Comparison of ENCODE assay signal across 1 cellular context in the genomic region with DNA sequence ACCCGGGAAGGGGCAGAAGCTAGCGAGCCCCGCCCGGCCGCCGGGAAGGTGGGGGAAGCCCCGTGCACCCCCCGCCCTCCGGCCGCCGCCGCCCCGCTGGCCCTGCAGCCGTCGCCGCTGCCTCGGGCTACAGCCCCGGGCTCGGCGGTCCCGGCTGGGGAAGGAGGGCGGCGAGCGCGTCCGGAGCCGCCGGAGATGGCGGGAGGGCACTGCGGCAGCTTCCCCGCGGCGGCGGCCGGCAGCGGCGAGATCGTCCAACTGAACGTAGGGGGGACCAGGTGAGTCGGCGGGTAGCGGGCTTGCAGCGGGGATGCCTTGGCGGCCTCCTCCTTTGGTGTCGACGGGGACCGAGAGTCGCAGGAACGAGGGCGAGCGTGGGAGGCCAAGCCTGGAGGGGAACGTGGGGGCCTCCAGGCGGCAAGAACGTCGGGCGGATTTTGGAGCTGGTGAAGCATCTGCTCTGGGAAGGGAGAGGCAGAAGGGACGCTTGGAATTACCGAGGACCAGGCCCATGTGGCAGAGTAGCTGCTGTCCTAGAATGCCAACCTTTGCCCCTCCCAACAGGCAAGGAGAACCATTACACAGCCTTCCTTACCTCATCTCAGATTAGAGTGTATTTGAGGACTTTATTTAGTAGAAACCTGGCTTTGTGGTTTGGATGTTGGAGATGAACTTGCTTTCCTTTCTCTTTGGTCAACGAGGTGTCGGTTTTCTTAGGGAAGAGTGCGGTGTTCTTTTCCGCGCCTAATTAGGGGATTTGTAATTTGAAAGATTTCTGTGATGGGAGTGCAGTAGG.
TF ChIP-seq lines count a peak whose summit lies in the region.

No MANE protein-coding gene starts in this region.

TF ChIP-seq in K562, 482 proteins besides CTCF, POLR2A, EP300 and RAD21 (continued from another document):
- TF ChIP-seq, protein P1, sequence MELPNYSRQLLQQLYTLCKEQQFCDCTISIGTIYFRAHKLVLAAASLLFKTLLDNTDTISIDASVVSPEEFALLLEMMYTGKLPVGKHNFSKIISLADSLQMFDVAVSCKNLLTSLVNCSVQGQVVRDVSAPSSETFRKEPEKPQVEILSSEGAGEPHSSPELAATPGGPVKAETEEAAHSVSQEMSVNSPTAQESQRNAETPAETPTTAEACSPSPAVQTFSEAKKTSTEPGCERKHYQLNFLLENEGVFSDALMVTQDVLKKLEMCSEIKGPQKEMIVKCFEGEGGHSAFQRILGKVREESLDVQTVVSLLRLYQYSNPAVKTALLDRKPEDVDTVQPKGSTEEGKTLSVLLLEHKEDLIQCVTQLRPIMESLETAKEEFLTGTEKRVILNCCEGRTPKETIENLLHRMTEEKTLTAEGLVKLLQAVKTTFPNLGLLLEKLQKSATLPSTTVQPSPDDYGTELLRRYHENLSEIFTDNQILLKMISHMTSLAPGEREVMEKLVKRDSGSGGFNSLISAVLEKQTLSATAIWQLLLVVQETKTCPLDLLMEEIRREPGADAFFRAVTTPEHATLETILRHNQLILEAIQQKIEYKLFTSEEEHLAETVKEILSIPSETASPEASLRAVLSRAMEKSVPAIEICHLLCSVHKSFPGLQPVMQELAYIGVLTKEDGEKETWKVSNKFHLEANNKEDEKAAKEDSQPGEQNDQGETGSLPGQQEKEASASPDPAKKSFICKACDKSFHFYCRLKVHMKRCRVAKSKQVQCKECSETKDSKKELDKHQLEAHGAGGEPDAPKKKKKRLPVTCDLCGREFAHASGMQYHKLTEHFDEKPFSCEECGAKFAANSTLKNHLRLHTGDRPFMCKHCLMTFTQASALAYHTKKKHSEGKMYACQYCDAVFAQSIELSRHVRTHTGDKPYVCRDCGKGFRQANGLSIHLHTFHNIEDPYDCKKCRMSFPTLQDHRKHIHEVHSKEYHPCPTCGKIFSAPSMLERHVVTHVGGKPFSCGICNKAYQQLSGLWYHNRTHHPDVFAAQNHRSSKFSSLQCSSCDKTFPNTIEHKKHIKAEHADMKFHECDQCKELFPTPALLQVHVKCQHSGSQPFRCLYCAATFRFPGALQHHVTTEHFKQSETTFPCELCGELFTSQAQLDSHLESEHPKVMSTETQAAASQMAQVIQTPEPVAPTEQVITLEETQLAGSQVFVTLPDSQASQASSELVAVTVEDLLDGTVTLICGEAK (IDR thresholded peaks at IDR 0.05) = 0 out of 2 replicates have a peak, but pooled peaks have one; percentile 13
- TF ChIP-seq, protein P1 (CRISPR knock-in tag; IDR thresholded peaks at IDR 0.05) = no peak
- TF ChIP-seq DACH1 (IDR thresholded peaks at IDR 0.05; ENCODE audit: partially characterized antibody) (no peak), SREBF1 (IDR thresholded peaks at IDR 0.05; ENCODE audit: borderline replicate concordance, low read depth, low read length) (no peak), MED1 (CRISPR knock-in tag; IDR thresholded peaks at IDR 0.05; ENCODE audit: borderline replicate concordance) (no peak), RBFOX2 (IDR thresholded peaks at IDR 0.05; ENCODE audit: low read depth, low read length) (peak; percentile 70), SRSF7 (optimal IDR thresholded peaks at IDR 0.05; ENCODE audit: low read depth, low read length) (no peak), SMARCE1 (IDR thresholded peaks at IDR 0.05) (0 out of 2 replicates have a peak, but pooled peaks have one; percentile 27), ZNF583 (CRISPR knock-in tag; IDR thresholded peaks at IDR 0.05) (no peak)
- TF ChIP-seq, protein P2, sequence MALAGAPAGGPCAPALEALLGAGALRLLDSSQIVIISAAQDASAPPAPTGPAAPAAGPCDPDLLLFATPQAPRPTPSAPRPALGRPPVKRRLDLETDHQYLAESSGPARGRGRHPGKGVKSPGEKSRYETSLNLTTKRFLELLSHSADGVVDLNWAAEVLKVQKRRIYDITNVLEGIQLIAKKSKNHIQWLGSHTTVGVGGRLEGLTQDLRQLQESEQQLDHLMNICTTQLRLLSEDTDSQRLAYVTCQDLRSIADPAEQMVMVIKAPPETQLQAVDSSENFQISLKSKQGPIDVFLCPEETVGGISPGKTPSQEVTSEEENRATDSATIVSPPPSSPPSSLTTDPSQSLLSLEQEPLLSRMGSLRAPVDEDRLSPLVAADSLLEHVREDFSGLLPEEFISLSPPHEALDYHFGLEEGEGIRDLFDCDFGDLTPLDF (CRISPR knock-in tag; IDR thresholded peaks at IDR 0.05) = no peak
